ENCODE assay signal across 1 cellular context in the genomic region with DNA sequence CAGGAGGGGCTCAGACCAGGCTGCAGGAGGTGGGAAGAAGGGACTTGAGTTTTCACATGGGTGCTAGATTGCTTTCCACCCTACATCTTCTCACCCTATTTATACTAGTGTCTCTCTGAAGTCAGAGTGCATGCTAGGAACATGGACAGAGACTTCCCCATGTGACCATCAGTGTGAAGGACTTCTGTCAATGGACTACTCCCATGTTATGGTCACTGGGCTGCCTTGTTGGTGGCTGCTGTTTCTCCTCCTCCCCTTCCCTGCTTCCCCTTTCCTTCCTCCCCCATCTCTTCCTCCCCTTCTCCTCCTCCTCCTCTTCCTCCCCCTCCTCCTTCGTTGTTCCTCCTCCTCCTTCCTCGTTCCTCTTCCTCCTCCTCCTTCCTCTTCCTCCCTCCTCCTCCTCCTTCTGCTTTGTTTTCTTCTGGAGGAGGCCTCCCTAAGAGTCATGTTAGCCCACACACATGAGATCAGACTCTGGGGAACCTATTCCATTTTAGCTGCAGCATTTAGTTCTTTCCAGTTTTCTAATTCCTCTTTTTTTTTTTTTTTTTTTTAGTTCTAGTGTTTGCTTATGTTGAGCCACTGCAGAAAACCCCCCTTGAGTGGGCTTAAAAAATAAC.
TF ChIP-seq lines count a peak whose summit lies in the region.

No MANE protein-coding gene starts in this region.

TF ChIP-seq in K562, 482 proteins besides CTCF, POLR2A, EP300 and RAD21 (continued from another document and continues in another):
- TF ChIP-seq, protein P1, sequence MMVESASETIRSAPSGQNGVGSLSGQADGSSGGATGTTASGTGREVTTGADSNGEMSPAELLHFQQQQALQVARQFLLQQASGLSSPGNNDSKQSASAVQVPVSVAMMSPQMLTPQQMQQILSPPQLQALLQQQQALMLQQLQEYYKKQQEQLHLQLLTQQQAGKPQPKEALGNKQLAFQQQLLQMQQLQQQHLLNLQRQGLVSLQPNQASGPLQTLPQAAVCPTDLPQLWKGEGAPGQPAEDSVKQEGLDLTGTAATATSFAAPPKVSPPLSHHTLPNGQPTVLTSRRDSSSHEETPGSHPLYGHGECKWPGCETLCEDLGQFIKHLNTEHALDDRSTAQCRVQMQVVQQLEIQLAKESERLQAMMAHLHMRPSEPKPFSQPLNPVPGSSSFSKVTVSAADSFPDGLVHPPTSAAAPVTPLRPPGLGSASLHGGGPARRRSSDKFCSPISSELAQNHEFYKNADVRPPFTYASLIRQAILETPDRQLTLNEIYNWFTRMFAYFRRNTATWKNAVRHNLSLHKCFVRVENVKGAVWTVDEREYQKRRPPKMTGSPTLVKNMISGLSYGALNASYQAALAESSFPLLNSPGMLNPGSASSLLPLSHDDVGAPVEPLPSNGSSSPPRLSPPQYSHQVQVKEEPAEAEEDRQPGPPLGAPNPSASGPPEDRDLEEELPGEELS (CRISPR knock-in tag; IDR thresholded peaks at IDR 0.05; ENCODE audit: borderline replicate concordance): no peak
- TF ChIP-seq, protein P2, sequence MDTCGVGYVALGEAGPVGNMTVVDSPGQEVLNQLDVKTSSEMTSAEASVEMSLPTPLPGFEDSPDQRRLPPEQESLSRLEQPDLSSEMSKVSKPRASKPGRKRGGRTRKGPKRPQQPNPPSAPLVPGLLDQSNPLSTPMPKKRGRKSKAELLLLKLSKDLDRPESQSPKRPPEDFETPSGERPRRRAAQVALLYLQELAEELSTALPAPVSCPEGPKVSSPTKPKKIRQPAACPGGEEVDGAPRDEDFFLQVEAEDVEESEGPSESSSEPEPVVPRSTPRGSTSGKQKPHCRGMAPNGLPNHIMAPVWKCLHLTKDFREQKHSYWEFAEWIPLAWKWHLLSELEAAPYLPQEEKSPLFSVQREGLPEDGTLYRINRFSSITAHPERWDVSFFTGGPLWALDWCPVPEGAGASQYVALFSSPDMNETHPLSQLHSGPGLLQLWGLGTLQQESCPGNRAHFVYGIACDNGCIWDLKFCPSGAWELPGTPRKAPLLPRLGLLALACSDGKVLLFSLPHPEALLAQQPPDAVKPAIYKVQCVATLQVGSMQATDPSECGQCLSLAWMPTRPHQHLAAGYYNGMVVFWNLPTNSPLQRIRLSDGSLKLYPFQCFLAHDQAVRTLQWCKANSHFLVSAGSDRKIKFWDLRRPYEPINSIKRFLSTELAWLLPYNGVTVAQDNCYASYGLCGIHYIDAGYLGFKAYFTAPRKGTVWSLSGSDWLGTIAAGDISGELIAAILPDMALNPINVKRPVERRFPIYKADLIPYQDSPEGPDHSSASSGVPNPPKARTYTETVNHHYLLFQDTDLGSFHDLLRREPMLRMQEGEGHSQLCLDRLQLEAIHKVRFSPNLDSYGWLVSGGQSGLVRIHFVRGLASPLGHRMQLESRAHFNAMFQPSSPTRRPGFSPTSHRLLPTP (IDR thresholded peaks at IDR 0.05; ENCODE audit: borderline replicate concordance, extremely low read depth, insufficient read length): no peak
- TF ChIP-seq ZNF717 (CRISPR knock-in tag; IDR thresholded peaks at IDR 0.05): no peak
- no peak for TF ChIP-seq NR2C1 (IDR thresholded peaks at IDR 0.05)
- TF ChIP-seq NR2C1 (tag; IDR thresholded peaks at IDR 0.05): no peak
- no peak for TF ChIP-seq NFIC (IDR thresholded peaks at IDR 0.05)
- TF ChIP-seq, protein P3, sequence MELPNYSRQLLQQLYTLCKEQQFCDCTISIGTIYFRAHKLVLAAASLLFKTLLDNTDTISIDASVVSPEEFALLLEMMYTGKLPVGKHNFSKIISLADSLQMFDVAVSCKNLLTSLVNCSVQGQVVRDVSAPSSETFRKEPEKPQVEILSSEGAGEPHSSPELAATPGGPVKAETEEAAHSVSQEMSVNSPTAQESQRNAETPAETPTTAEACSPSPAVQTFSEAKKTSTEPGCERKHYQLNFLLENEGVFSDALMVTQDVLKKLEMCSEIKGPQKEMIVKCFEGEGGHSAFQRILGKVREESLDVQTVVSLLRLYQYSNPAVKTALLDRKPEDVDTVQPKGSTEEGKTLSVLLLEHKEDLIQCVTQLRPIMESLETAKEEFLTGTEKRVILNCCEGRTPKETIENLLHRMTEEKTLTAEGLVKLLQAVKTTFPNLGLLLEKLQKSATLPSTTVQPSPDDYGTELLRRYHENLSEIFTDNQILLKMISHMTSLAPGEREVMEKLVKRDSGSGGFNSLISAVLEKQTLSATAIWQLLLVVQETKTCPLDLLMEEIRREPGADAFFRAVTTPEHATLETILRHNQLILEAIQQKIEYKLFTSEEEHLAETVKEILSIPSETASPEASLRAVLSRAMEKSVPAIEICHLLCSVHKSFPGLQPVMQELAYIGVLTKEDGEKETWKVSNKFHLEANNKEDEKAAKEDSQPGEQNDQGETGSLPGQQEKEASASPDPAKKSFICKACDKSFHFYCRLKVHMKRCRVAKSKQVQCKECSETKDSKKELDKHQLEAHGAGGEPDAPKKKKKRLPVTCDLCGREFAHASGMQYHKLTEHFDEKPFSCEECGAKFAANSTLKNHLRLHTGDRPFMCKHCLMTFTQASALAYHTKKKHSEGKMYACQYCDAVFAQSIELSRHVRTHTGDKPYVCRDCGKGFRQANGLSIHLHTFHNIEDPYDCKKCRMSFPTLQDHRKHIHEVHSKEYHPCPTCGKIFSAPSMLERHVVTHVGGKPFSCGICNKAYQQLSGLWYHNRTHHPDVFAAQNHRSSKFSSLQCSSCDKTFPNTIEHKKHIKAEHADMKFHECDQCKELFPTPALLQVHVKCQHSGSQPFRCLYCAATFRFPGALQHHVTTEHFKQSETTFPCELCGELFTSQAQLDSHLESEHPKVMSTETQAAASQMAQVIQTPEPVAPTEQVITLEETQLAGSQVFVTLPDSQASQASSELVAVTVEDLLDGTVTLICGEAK (IDR thresholded peaks at IDR 0.05): no peak
- TF ChIP-seq, protein P3 (CRISPR knock-in tag; IDR thresholded peaks at IDR 0.05): no peak
- TF ChIP-seq MTA1 (IDR thresholded peaks at IDR 0.05; ENCODE audit: borderline replicate concordance): no peak
- TF ChIP-seq ZNF175 (CRISPR knock-in tag; IDR thresholded peaks at IDR 0.05; ENCODE audit: low read depth): no peak
- no peak for TF ChIP-seq ZNF696 (CRISPR knock-in tag; conservative IDR thresholded peaks at IDR 0.05)
- no peak for TF ChIP-seq BHLHE40 (IDR thresholded peaks at IDR 0.05; ENCODE audit: low read length)
- no peak for TF ChIP-seq EHMT2 (IDR thresholded peaks at IDR 0.05)
- TF ChIP-seq ZNF134 (CRISPR knock-in tag; conservative IDR thresholded peaks at IDR 0.05): no peak
- no peak for TF ChIP-seq ZZZ3 (IDR thresholded peaks at IDR 0.05)
- no peak for TF ChIP-seq ZNF766 (CRISPR knock-in tag; conservative IDR thresholded peaks at IDR 0.05)
- TF ChIP-seq ETV6 (IDR thresholded peaks at IDR 0.05; ENCODE audit: borderline replicate concordance in 1 of 2, low read depth in 2 of 2, low read length in 1 of 2): peak in 1 of 2 experiments; percentile 21; a peak in 2 of 4 replicates
- no peak for TF ChIP-seq ETV6 (CRISPR knock-in tag; IDR thresholded peaks at IDR 0.05; ENCODE audit: borderline replicate concordance)
- TF ChIP-seq, protein P4, sequence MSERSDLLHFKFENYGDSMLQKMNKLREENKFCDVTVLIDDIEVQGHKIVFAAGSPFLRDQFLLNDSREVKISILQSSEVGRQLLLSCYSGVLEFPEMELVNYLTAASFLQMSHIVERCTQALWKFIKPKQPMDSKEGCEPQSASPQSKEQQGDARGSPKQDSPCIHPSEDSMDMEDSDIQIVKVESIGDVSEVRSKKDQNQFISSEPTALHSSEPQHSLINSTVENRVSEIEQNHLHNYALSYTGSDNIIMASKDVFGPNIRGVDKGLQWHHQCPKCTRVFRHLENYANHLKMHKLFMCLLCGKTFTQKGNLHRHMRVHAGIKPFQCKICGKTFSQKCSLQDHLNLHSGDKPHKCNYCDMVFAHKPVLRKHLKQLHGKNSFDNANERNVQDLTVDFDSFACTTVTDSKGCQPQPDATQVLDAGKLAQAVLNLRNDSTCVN (CRISPR knock-in tag; IDR thresholded peaks at IDR 0.05): no peak
- TF ChIP-seq ZNF76 (CRISPR knock-in tag; IDR thresholded peaks at IDR 0.05; ENCODE audit: borderline replicate concordance): no peak
- no peak for TF ChIP-seq RBM14 (IDR thresholded peaks at IDR 0.05; ENCODE audit: borderline replicate concordance, insufficient read depth, low read depth, low read length)
- no peak for TF ChIP-seq NELFE (IDR thresholded peaks at IDR 0.05; ENCODE audit: insufficient read depth, insufficient read length)
- no peak for TF ChIP-seq ZNF436 (CRISPR knock-in tag; IDR thresholded peaks at IDR 0.05)
- TF ChIP-seq, protein P5, sequence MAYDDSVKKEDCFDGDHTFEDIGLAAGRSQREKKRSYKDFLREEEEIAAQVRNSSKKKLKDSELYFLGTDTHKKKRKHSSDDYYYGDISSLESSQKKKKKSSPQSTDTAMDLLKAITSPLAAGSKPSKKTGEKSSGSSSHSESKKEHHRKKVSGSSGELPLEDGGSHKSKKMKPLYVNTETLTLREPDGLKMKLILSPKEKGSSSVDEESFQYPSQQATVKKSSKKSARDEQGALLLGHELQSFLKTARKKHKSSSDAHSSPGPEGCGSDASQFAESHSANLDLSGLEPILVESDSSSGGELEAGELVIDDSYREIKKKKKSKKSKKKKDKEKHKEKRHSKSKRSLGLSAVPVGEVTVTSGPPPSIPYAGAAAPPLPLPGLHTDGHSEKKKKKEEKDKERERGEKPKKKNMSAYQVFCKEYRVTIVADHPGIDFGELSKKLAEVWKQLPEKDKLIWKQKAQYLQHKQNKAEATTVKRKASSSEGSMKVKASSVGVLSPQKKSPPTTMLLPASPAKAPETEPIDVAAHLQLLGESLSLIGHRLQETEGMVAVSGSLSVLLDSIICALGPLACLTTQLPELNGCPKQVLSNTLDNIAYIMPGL (CRISPR knock-in tag; IDR thresholded peaks at IDR 0.05): no peak
- TF ChIP-seq, protein P6, sequence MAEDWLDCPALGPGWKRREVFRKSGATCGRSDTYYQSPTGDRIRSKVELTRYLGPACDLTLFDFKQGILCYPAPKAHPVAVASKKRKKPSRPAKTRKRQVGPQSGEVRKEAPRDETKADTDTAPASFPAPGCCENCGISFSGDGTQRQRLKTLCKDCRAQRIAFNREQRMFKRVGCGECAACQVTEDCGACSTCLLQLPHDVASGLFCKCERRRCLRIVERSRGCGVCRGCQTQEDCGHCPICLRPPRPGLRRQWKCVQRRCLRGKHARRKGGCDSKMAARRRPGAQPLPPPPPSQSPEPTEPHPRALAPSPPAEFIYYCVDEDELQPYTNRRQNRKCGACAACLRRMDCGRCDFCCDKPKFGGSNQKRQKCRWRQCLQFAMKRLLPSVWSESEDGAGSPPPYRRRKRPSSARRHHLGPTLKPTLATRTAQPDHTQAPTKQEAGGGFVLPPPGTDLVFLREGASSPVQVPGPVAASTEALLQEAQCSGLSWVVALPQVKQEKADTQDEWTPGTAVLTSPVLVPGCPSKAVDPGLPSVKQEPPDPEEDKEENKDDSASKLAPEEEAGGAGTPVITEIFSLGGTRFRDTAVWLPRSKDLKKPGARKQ (CRISPR knock-in tag; IDR thresholded peaks at IDR 0.05): no peak
- no peak for TF ChIP-seq TARDBP (IDR thresholded peaks at IDR 0.05)
- no peak for TF ChIP-seq LEF1 (IDR thresholded peaks at IDR 0.05)
- no peak for TF ChIP-seq ZNF184 (CRISPR knock-in tag; IDR thresholded peaks at IDR 0.05)
- no peak for TF ChIP-seq NEUROD1 (IDR thresholded peaks at IDR 0.05; ENCODE audit: borderline replicate concordance, low read depth, low read length, partially characterized antibody)
- TF ChIP-seq, protein P7, sequence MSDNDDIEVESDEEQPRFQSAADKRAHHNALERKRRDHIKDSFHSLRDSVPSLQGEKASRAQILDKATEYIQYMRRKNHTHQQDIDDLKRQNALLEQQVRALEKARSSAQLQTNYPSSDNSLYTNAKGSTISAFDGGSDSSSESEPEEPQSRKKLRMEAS (CRISPR knock-in tag; IDR thresholded peaks at IDR 0.05): peak; percentile 62
- no peak for TF ChIP-seq TAF1 (IDR thresholded peaks at IDR 0.05; ENCODE audit: control insufficient read depth, extremely low read depth, insufficient read depth, low read length, severe bottlenecking)
- no peak for TF ChIP-seq PRMT5 (CRISPR knock-in tag; IDR thresholded peaks at IDR 0.05)
- TF ChIP-seq SNIP1 (IDR thresholded peaks at IDR 0.05; ENCODE audit: low read depth): no peak
- 0 out of 2 replicates have a peak, but pooled peaks have one; percentile 39 for TF ChIP-seq POLR2AphosphoS5 (IDR thresholded peaks at IDR 0.05; ENCODE audit: control insufficient read depth, insufficient read depth, low read depth, low read length)
- no peak for TF ChIP-seq ILK (tag; IDR thresholded peaks at IDR 0.05; ENCODE audit: borderline replicate concordance, low read depth)
- TF ChIP-seq MCM5 (IDR thresholded peaks at IDR 0.05; ENCODE audit: low read depth): no peak
- no peak for TF ChIP-seq ZNF445 (CRISPR knock-in tag; IDR thresholded peaks at IDR 0.05; ENCODE audit: low read depth)
- TF ChIP-seq ZNF778 (CRISPR knock-in tag; IDR thresholded peaks at IDR 0.05): no peak
- TF ChIP-seq ZEB2 (IDR thresholded peaks at IDR 0.05): no peak
- no peak for TF ChIP-seq HNRNPLL (IDR thresholded peaks at IDR 0.05; ENCODE audit: low read depth, low read length, poor library complexity, severe bottlenecking)
- no peak for TF ChIP-seq HDAC8 (tag; IDR thresholded peaks at IDR 0.05)
- TF ChIP-seq ZC3H11A (IDR thresholded peaks at IDR 0.05; ENCODE audit: low read depth, low read length): no peak
- TF ChIP-seq ZNF12 (CRISPR knock-in tag; IDR thresholded peaks at IDR 0.05): no peak
- TF ChIP-seq HNRNPH1 (optimal IDR thresholded peaks at IDR 0.05; ENCODE audit: low read depth, low read length): no peak
- TF ChIP-seq SMAD3 (CRISPR knock-in tag; conservative IDR thresholded peaks at IDR 0.05): no peak
- no peak for TF ChIP-seq HDGF (IDR thresholded peaks at IDR 0.05)
- TF ChIP-seq RAD51 (IDR thresholded peaks at IDR 0.05; ENCODE audit: borderline replicate concordance, low read depth): 0 out of 2 replicates have a peak, but pooled peaks have one; percentile 16
- TF ChIP-seq MEIS2 (IDR thresholded peaks at IDR 0.05; ENCODE audit: partially characterized antibody): peak; percentile 15
